ENCODE assay signal across 8 cellular contexts in the genomic region with DNA sequence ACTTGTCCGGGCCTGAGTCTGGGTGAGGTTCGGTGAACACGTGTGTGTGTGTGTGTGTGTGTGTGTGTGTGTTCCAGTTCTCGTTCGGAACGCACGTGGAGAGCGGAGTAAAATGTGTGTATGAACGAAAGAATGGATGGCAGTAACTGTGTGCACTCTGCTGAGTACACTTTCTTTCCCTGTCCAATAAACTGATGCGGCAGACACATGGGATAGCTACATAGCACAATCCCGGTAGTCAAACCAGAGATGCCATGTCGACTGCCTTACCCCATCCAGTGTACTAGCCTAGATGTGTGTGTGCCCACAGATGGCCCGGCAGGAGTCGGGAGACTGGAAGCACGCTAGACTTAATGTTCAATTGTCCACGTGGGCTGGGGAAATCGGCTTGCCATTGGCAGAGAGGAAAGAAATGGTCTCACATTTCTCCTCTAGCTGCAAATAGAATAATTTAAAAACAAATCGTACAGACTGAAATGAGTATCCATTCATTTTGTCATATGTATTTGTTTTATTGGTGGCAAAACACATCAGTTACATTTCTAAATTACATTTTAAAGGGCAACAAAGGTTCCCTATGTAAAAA. TPM values are rescaled to one million over a fixed set of nuclear protein-coding genes. Genes with fewer than 3 reads are reported as not detected.
DNase-seq lines count a peak whose midpoint lies in the region; ATAC-seq, FAIRE-seq and TF ChIP-seq lines count a peak whose summit lies in the region.

No MANE protein-coding gene starts in this region.

- H3K27ac ChIP-seq in HUES64 (ENCODE audit: low read depth, low read length) (no peak overlapping the region), angular gyrus (ENCODE audit: low read depth, low read length) (peak overlapping the region; percentile 55), heart right ventricle (peak overlapping the region; percentile 80 to 99 (median 96)), trophoblast cell (ENCODE audit: low read depth, low read length) (no peak overlapping the region)

- intact Hi-C loops in heart right ventricle (cut with DNase I), result loop anchor here in 2 of 10 donors (5.0 kb wide), 1 partner anchor 49 kb away; no protein-coding TSS in a partner anchor

- no peak overlapping the region for H2BK12ac ChIP-seq in trophoblast cell (ENCODE audit: low read length)

- no peak overlapping the region for H4K91ac ChIP-seq in trophoblast cell (ENCODE audit: low read depth, low read length)

- H3K9me3 ChIP-seq in HUES64 (ENCODE audit: insufficient read depth, low read depth, low read length), result no peaks in the 10 kb centered on the region
- H3K9me3 ChIP-seq in NT2/D1 (ENCODE audit: insufficient read depth, low read length), result no peaks in the 10 kb centered on the region
- H3K9me3 ChIP-seq in heart right ventricle, result no peaks in the 10 kb centered on the region
- no peaks in the 10 kb centered on the region for H3K9me3 ChIP-seq in trophoblast cell (ENCODE audit: insufficient read depth, low read depth, low read length)

- H4K8ac ChIP-seq in trophoblast cell (ENCODE audit: low read depth, low read length), result peak overlapping the region; percentile 2

- peak overlapping the region; percentile 91 for H3K4me2 ChIP-seq in trophoblast cell (ENCODE audit: low read length)

- peak; percentile 1 for ATAC-seq in GM21576 (IDR thresholded peaks at IDR 0.05; ENCODE audit: unreplicated experiment)
- peak; percentile 12 to 65 (median 42) for ATAC-seq in heart right ventricle

- no peaks in the 10 kb centered on the region for H3K36me3 ChIP-seq in HUES64 (ENCODE audit: insufficient read depth, low read length)
- no peaks in the 10 kb centered on the region for H3K36me3 ChIP-seq in NT2/D1 (ENCODE audit: insufficient read depth, insufficient read length, low read length)
- H3K36me3 ChIP-seq in heart right ventricle, result no peaks in the 10 kb centered on the region
- H3K36me3 ChIP-seq in trophoblast cell (ENCODE audit: control insufficient read depth in 1 of 2, insufficient read depth in 2 of 2, low read length in 2 of 2), result no peaks in the 10 kb centered on the region

- H3K4me1 ChIP-seq in HUES64 (ENCODE audit: insufficient read depth, low read length), result peaks cover 41% of the 10 kb centered on the region
- no peaks in the 10 kb centered on the region for H3K4me1 ChIP-seq in NT2/D1 (ENCODE audit: insufficient read depth, insufficient read length)
- peaks cover 2 to 44% (median 36%) of the 10 kb centered on the region in 9 donors for H3K4me1 ChIP-seq in heart right ventricle
- peaks cover 0 to 2% of the 10 kb centered on the region in 2 experiments for H3K4me1 ChIP-seq in trophoblast cell (ENCODE audit: control insufficient read depth in 1 of 2, insufficient read depth in 2 of 2, low read length in 2 of 2)

- H2AFZ ChIP-seq in trophoblast cell (ENCODE audit: insufficient read depth, low read length, poor library complexity), result peak overlapping the region; percentile 14

- H3K79me2 ChIP-seq in trophoblast cell (ENCODE audit: control insufficient read depth, insufficient read depth, low read length, poor library complexity), result peaks cover 8% of the 10 kb centered on the region

- H2AK5ac ChIP-seq in trophoblast cell (ENCODE audit: low read length), result no peak overlapping the region

- no peak overlapping the region for H3K14ac ChIP-seq in trophoblast cell (ENCODE audit: low read length)

- TF ChIP-seq CTCF in heart right ventricle (IDR thresholded peaks at IDR 0.05), result no peak

- peaks cover 11% of the 10 kb centered on the region for H3K79me1 ChIP-seq in trophoblast cell (ENCODE audit: low read length)

- H4K12ac ChIP-seq in trophoblast cell (ENCODE audit: low read depth, low read length), result no peak overlapping the region

- H2BK5ac ChIP-seq in trophoblast cell (ENCODE audit: low read depth, low read length, poor library complexity), result no peak overlapping the region

- peak; percentile 91 for FAIRE-seq in G401.6 (lab: Jason Lieb, UNC)

- no peak overlapping the region for H2BK120ac ChIP-seq in trophoblast cell (ENCODE audit: insufficient read depth, low read length, poor library complexity)

- peak overlapping the region; percentile 72 for H3K9ac ChIP-seq in HUES64 (ENCODE audit: low read depth, low read length)
- peak overlapping the region; percentile 96 for H3K9ac ChIP-seq in NT2/D1 (ENCODE audit: insufficient read length, low read depth)
- peak overlapping the region; percentile 55 for H3K9ac ChIP-seq in trophoblast cell (ENCODE audit: low read length)

- H3K4ac ChIP-seq in trophoblast cell (ENCODE audit: low read depth, low read length), result no peak overlapping the region

- peak; percentile 48 for DNase-seq in NT2/D1 (ENCODE audit: low read depth, low spot score)
- peak in 1 of 2 donors; percentile 36 for DNase-seq in heart right ventricle
- peak in 1 of 2 donors; percentile 61 for DNase-seq in trophoblast cell
- DNase-seq in effector CD4-positive, alpha-beta T cell, result no peak

- no peak overlapping the region for H3K18ac ChIP-seq in trophoblast cell (ENCODE audit: low read length)

- H3K23ac ChIP-seq in trophoblast cell (ENCODE audit: low read length), result no peak overlapping the region

- H3K27me3 ChIP-seq in HUES64 (ENCODE audit: insufficient read depth, low read length), result no peaks in the 10 kb centered on the region
- no peaks in the 10 kb centered on the region for H3K27me3 ChIP-seq in NT2/D1 (ENCODE audit: insufficient read depth, insufficient read length)
- H3K27me3 ChIP-seq in heart right ventricle, result no peaks in the 10 kb centered on the region
- H3K27me3 ChIP-seq in trophoblast cell (ENCODE audit: insufficient read depth, low read length), result no peaks in the 10 kb centered on the region

- H3K4me3 ChIP-seq in HUES64 (ENCODE audit: low read length) (peak overlapping the region; percentile 87), NT2/D1 (ENCODE audit: insufficient read length, low read depth) (peak overlapping the region; percentile 95), heart right ventricle (peak overlapping the region; percentile 65 to 99 (median 79)), trophoblast cell (ENCODE audit: low read depth, low read length) (peak overlapping the region; percentile 95)

- WGBS in HUES64, result 2% methylated on average over 17 of the region's 18 CpGs
- WGBS in heart right ventricle, 2 donors, result 0 to 1% methylated on average over 18 of the region's 18 CpGs
- no CpG with 5 or more reads among the region's 18 CpGs for WGBS in trophoblast cell (ENCODE audit: extremely low coverage, insufficient coverage, insufficient read length)

RNA-seq across cellular contexts. Expression of a gene that starts 0.6 kb away (rescaled TPM):
- polyA plus RNA-seq in HUES64 (2013, experiment 1 of 2), result 24.5 TPM
- 29.0 TPM for polyA plus RNA-seq in HUES64 (2013, experiment 2 of 2)
- total RNA-seq in heart right ventricle, result 100 to 1,000 TPM in 1 of 10 donors, 10 to 100 TPM in 9; 56.6 to 103 (median 77.3) TPM
- polyA plus RNA-seq in heart right ventricle, result 10 to 100 TPM; 18.8 to 38.0 TPM
- 26.8 and 28.4 TPM in 2 replicates for polyA plus RNA-seq in trophoblast cell (2013)

Comparison
In these comparisons a context has a peak if more than half of its experiments do, and no peak if none do; other contexts are left out.
1. H3K27ac ChIP-seq: peak in angular gyrus (single experiment) and heart right ventricle (10 of 10); none in HUES64 (single experiment) and trophoblast cell (single experiment).
2. Peak in every context shown above with its lines, with median percentiles within 50 percentile points of each other: H3K4me3 ChIP-seq and H3K9ac ChIP-seq.